Comparison of ENCODE assay signal across 13 cellular contexts in the genomic region with DNA sequence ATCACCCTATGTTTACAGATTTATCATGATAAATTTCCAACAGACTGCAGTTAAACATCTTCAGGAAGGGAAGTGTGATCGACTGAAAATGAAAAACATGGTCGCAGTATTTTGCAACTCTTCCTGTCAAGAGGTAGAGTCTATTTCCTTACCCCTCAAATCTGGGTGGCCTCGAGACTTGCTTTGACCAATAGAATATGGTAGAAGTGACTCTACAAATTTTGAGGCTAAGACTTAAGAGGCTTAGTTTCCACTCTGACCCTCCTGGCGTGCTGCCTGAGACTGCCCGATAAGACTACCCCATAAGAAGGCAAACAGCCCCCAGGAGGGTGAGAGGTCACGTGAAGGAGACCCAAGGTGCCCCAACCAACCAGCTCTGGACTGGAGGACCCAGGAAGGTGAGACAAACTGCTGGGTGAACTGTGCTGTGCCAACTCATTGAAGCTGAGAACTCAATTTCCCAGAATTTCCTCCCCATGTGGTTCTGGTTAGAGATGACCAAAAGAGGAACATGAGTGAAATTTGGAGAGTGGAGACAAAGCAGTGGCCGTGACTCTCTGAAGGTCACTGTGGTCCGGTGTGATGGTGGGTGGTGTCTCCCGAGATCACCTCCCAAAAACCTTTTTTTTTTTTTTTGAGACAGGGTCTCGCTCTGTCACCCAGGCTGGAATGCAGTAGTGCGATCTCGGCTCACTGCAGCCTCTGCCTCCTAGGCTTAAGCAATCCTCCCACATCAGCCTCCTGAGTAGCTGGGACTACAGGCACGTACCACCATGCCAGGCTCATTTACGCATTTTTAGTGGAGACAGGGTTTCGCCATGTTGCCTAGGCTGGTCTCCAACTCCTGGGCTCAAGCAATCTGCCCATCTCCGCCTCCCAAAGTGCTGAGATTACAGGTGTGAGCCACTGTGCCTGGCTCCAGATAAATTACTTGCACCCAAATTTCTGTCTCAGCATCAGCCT. TPM values are rescaled to one million over a fixed set of nuclear protein-coding genes. Genes with fewer than 3 reads are reported as not detected.
DNase-seq lines count a peak whose midpoint lies in the region; ATAC-seq lines count a peak whose summit lies in the region.
"Had no signal": no experiment of that assay in that cellular context is flagged by ENCODE, and none has a peak within 500 bp of the region (broad histone marks: within the 10 kb centered on the region; RNA-seq: fewer than 3 reads in every experiment).

No MANE protein-coding gene starts in this region.

- H3K36me3 Mint-ChIP-seq in dendritic cell treated with granulocyte-macrophage colony-stimulating factor and Interleukin-4, amounts not matched to agents 40 ng/mL and 50 ng/mL, for 4 days (ENCODE audit: low read depth): peaks cover 6% of the 10 kb centered on the region

- peak overlapping the region; percentile 23 for H2BK12ac ChIP-seq in trophoblast cell (ENCODE audit: low read length)

- H3K27me3 ChIP-seq in trophoblast cell (ENCODE audit: insufficient read depth, low read length): no peaks in the 10 kb centered on the region

- H4K12ac ChIP-seq in trophoblast cell (ENCODE audit: low read depth, low read length): no peak overlapping the region

- H3K9me3 ChIP-seq in trophoblast cell (ENCODE audit: insufficient read depth, low read depth, low read length): peaks cover 1% of the 10 kb centered on the region

- no peak overlapping the region for H4K91ac ChIP-seq in trophoblast cell (ENCODE audit: low read depth, low read length)

- H3K4ac ChIP-seq in trophoblast cell (ENCODE audit: low read depth, low read length): no peak overlapping the region

- H3K79me2 ChIP-seq in trophoblast cell (ENCODE audit: control insufficient read depth, insufficient read depth, low read length, poor library complexity): no peaks in the 10 kb centered on the region

- H3K18ac ChIP-seq in trophoblast cell (ENCODE audit: low read length): no peak overlapping the region

- intact Hi-C loops in dendritic cell treated with granulocyte-macrophage colony-stimulating factor and Interleukin-4, amounts not matched to agents 40 ng/mL and 50 ng/mL, for 4 days (cut with micrococcal nuclease): loop anchor here (5.0 kb wide), 1 partner anchor 43 kb away; no protein-coding TSS in a partner anchor

- H2BK5ac ChIP-seq in trophoblast cell (ENCODE audit: low read depth, low read length, poor library complexity): no peak overlapping the region

- H3K27ac ChIP-seq in trophoblast cell (ENCODE audit: low read depth, low read length): no peak overlapping the region

- H3K36me3 ChIP-seq in trophoblast cell (ENCODE audit: control insufficient read depth in 1 of 2, insufficient read depth in 2 of 2, low read length in 2 of 2): no peaks in the 10 kb centered on the region

- H3K27ac Mint-ChIP-seq in dendritic cell treated with granulocyte-macrophage colony-stimulating factor and Interleukin-4, amounts not matched to agents 40 ng/mL and 50 ng/mL, for 4 days: peak overlapping the region; percentile 95

- peaks cover 2% of the 10 kb centered on the region for H3K79me1 ChIP-seq in trophoblast cell (ENCODE audit: low read length)

- H3K4me2 ChIP-seq in trophoblast cell (ENCODE audit: low read length): no peak overlapping the region

- DNase-seq in SKM-1 treated with dmso at 0.1 percent for 144 hours (lab: John Stamatoyannopoulos, UW; ENCODE audit: unreplicated experiment): peak; percentile 37
- no peak for DNase-seq in SKM-1 (lab: John Stamatoyannopoulos, UW; ENCODE audit: unreplicated experiment)
- peak; percentile 70 for DNase-seq in MV-4-11 (lab: John Stamatoyannopoulos, UW)
- DNase-seq in trophoblast cell: peak; percentile 62 to 76
- DNase-seq in NCI-H1417 (lab: John Stamatoyannopoulos, UW): no peak
- DNase-seq in NCI-H524 treated with DMSO at 0.1 percent for 48 hours (lab: John Stamatoyannopoulos, UW): no peak
- DNase-seq: activated T-cell treated with anti-CD3 and anti-CD28 coated beads for 4 hours, EL, kidney glomerular epithelial cell, NCI-H446, SW 1271 had no signal

- peaks cover 8% of the 10 kb centered on the region for H3K9me3 Mint-ChIP-seq in dendritic cell treated with granulocyte-macrophage colony-stimulating factor and Interleukin-4, amounts not matched to agents 40 ng/mL and 50 ng/mL, for 4 days

- H3K4me1 ChIP-seq in trophoblast cell (ENCODE audit: control insufficient read depth in 1 of 2, insufficient read depth in 2 of 2, low read length in 2 of 2): peaks cover 6% of the 10 kb centered on the region in 2 experiments

- H3K4me1 Mint-ChIP-seq in dendritic cell treated with granulocyte-macrophage colony-stimulating factor and Interleukin-4, amounts not matched to agents 40 ng/mL and 50 ng/mL, for 4 days (ENCODE audit: low read depth): peaks cover 72% of the 10 kb centered on the region

- no peak overlapping the region for H3K9ac ChIP-seq in trophoblast cell (ENCODE audit: low read length)

- H2BK120ac ChIP-seq in trophoblast cell (ENCODE audit: insufficient read depth, low read length, poor library complexity): no peak overlapping the region

- H3K14ac ChIP-seq in trophoblast cell (ENCODE audit: low read length): no peak overlapping the region

- no peak for ATAC-seq in GM19395 (IDR thresholded peaks at IDR 0.05; ENCODE audit: unreplicated experiment)

- H3K27me3 Mint-ChIP-seq in dendritic cell treated with granulocyte-macrophage colony-stimulating factor and Interleukin-4, amounts not matched to agents 40 ng/mL and 50 ng/mL, for 4 days: no peaks in the 10 kb centered on the region

- peak overlapping the region; percentile 57 for H3K4me3 Mint-ChIP-seq in dendritic cell treated with granulocyte-macrophage colony-stimulating factor and Interleukin-4, amounts not matched to agents 40 ng/mL and 50 ng/mL, for 4 days

- H3K4me3 ChIP-seq in trophoblast cell (ENCODE audit: low read depth, low read length): no peak overlapping the region

- H2AFZ ChIP-seq in trophoblast cell (ENCODE audit: insufficient read depth, low read length, poor library complexity): no peak overlapping the region

- no peak overlapping the region for H2AK5ac ChIP-seq in trophoblast cell (ENCODE audit: low read length)

- H4K8ac ChIP-seq in trophoblast cell (ENCODE audit: low read depth, low read length): no peak overlapping the region

- H3K23ac ChIP-seq in trophoblast cell (ENCODE audit: low read length): no peak overlapping the region

- WGBS in trophoblast cell (ENCODE audit: extremely low coverage, insufficient coverage, insufficient read length): no CpG with 5 or more reads among the region's 16 CpGs

RNA-seq across cellular contexts. Expression of gene LITAF, which starts 38.2 kb away (rescaled TPM):
- 110 and 113 TPM in 2 replicates for polyA plus RNA-seq in trophoblast cell (2013)

RNA-seq across cellular contexts. Expression of gene SNN, which starts 43.3 kb away (rescaled TPM):
- polyA plus RNA-seq in trophoblast cell (2013): 29.9 and 30.4 TPM in 2 replicates

Comparison
In these comparisons a context has a peak if more than half of its experiments do, and no peak if none do; other contexts are left out.
1. DNase-seq: peak in SKM-1 treated with dmso at 0.1 percent for 144 hours (single experiment), MV-4-11 (single experiment) and trophoblast cell (2 of 2); none in SKM-1 (single experiment), NCI-H1417 (0 of 3) and NCI-H524 treated with DMSO at 0.1 percent for 48 hours (single experiment).